Comparison of ENCODE assay signal across 9 cellular contexts in the genomic region with DNA sequence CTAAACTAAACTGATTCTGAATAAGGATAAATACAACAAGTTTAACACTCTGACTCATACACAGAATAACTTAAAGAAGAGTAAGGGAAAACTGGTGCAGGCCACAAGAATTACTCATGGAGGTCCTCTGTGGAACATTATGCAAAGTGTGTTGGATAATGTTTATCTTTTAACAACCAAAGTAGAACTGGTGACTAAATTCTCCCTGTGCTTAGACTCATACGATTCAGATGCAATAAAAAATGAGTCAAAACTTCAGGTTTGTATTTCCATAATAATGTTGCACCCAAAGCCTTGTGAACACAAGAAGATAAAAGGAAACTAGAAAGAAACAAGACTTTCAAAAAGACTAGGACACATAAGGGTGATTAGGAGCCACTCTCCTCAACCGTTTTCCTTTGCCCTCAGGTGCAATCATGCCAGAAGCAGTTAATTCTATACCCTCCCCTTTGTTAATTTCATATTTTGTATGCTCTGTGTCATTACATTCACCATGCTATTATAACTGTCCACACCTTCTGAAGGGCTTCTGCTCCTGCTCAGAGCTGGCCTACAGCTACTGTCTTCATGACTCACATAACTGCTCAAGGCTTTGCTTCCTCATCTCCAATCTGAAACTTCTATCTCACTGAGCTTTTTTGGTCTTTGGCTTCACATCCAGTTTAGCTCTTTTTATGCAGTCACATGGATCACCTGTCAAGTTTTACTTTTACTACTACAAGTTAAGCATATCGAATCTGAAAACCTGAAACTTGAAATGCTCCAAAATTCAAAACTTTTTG.
DNase-seq lines count a peak whose midpoint lies in the region; ATAC-seq and TF ChIP-seq lines count a peak whose summit lies in the region.
"Had no signal": no experiment of that assay in that cellular context is flagged by ENCODE, and none has a peak within 500 bp of the region (broad histone marks: within the 10 kb centered on the region; RNA-seq: fewer than 3 reads in every experiment).

No MANE protein-coding gene starts in this region.

- DNase-seq in middle frontal gyrus (ENCODE audit: extremely low spot score, low spot score) (peak; percentile 33), DMS79 (lab: John Stamatoyannopoulos, UW) (no peak), SJCRH30 (no peak), C1 segment of cervical spinal cord (lab: John Stamatoyannopoulos, UW) (no peak), BE2C (no peak)
- DNase-seq: effector CD8-positive, alpha-beta T cell had no signal

- H3K4me3 ChIP-seq in SJCRH30, result no peak overlapping the region
- no peak overlapping the region for H3K4me3 ChIP-seq in BE2C (ENCODE audit: low read depth, low read length)

- no peak for TF ChIP-seq CTCF in BE2C (IDR thresholded peaks at IDR 0.05; ENCODE audit: low read depth, low read length)

- no peaks in the 10 kb centered on the region for H3K4me1 Mint-ChIP-seq in activated T-helper 17 cell treated with anti-CD3 and anti-CD28 coated beads, Interleukin-2, amount 50 U/mL, for 72 hours

- H3K4me3 Mint-ChIP-seq in activated T-helper 17 cell treated with anti-CD3 and anti-CD28 coated beads, Interleukin-2, amount 50 U/mL, for 72 hours, result no peak overlapping the region

- H3K9me3 ChIP-seq in SJCRH30 (replicated peaks) (no peaks in the 10 kb centered on the region), BE2C (no peaks in the 10 kb centered on the region)

- H3K36me3 Mint-ChIP-seq in activated T-helper 17 cell treated with anti-CD3 and anti-CD28 coated beads, Interleukin-2, amount 50 U/mL, for 72 hours (ENCODE audit: low read depth), result no peaks in the 10 kb centered on the region

- H3K27ac ChIP-seq in SJCRH30, result no peak overlapping the region

- no peaks in the 10 kb centered on the region for H3K4me1 ChIP-seq in SJCRH30
- no peaks in the 10 kb centered on the region for H3K4me1 ChIP-seq in BE2C

- no peaks in the 10 kb centered on the region for H3K9me3 Mint-ChIP-seq in activated T-helper 17 cell treated with anti-CD3 and anti-CD28 coated beads, Interleukin-2, amount 50 U/mL, for 72 hours

- H3K36me3 ChIP-seq in SJCRH30 (no peaks in the 10 kb centered on the region), BE2C (no peaks in the 10 kb centered on the region)

- ATAC-seq in GM19025 (IDR thresholded peaks at IDR 0.05; ENCODE audit: low read depth, unreplicated experiment), result peak; percentile 45
- peak; percentile 79 for ATAC-seq in HG02938 (IDR thresholded peaks at IDR 0.05; ENCODE audit: unreplicated experiment)
- peak; percentile 66 for ATAC-seq in activated T-helper 17 cell treated with anti-CD3 and anti-CD28 coated beads, Interleukin-2, amount 50 U/mL, for 72 hours (replicated peaks)

- H3K27me3 Mint-ChIP-seq in activated T-helper 17 cell treated with anti-CD3 and anti-CD28 coated beads, Interleukin-2, amount 50 U/mL, for 72 hours, result no peaks in the 10 kb centered on the region

- no peaks in the 10 kb centered on the region for H3K27me3 ChIP-seq in SJCRH30
- H3K27me3 ChIP-seq in BE2C, result 0 out of 2 replicates have a peak, but pooled peaks cover 3% of the 10 kb centered on the region

- H3K27ac Mint-ChIP-seq in activated T-helper 17 cell treated with anti-CD3 and anti-CD28 coated beads, Interleukin-2, amount 50 U/mL, for 72 hours, result peak overlapping the region; percentile 84
